16 cellular contexts compared by ENCODE assay signal in genomic region chr14:99659333-99659741, GRCh38. TPM values are rescaled to one million over a fixed set of nuclear protein-coding genes. Genes with fewer than 3 reads are reported as not detected.
DNase-seq lines count a peak whose midpoint lies in the region; ATAC-seq, FAIRE-seq and TF ChIP-seq lines count a peak whose summit lies in the region.
"Had no signal": no experiment of that assay in that cellular context is flagged by ENCODE, and none has a peak within 500 bp of the region (broad histone marks: within the 10 kb centered on the region; RNA-seq: fewer than 3 reads in every experiment).

No MANE protein-coding gene starts in this region.

- TF ChIP-seq POLR2A in GM12878 (IDR thresholded peaks at IDR 0.05; ENCODE audit: low read depth, low read length) = no peak

- H3K79me2 ChIP-seq in GM12878 (ENCODE audit: control insufficient read depth, insufficient read depth, low read length) (no peaks in the 10 kb centered on the region), PC-9 (ENCODE audit: low read depth) (no peaks in the 10 kb centered on the region)
- H3K79me2 ChIP-seq: parathyroid adenoma had no signal

- H2AFZ ChIP-seq in GM12878 (ENCODE audit: control insufficient read depth, low read depth, low read length) (no peak overlapping the region), PC-9 (no peak overlapping the region)

- ATAC-seq in GM12878 = peak; percentile 44; the same call in 1 of the 3 replicates
- ATAC-seq: activated CD4-positive, CD25-positive, alpha-beta regulatory T cell treated with anti-CD3 and anti-CD28 coated beads, Interleukin-2, amount 50 U/mL, for 24 hours had no signal

- POLR2A ChIA-PET in GM12878 (lab: Charles Lee) (no interaction called here), PC-9 (lab: Charles Lee; ENCODE audit: unreplicated experiment) (no interaction called here)

- no peaks in the 10 kb centered on the region for H3F3A ChIP-seq in PC-9 (ENCODE audit: insufficient read depth, low read depth)

- H3K4me1 ChIP-seq in GM12878 (ENCODE audit: control insufficient read depth, insufficient read depth, low read length) = peaks cover 3% of the 10 kb centered on the region
- no peaks in the 10 kb centered on the region for H3K4me1 ChIP-seq in kidney (ENCODE audit: control insufficient read depth in 1 of 2, insufficient read depth in 1 of 2, low read depth in 1 of 2, low read length in 2 of 2)
- no peaks in the 10 kb centered on the region for H3K4me1 ChIP-seq in PC-9 (replicated peaks; ENCODE audit: insufficient read depth)

- H3K4me2 ChIP-seq in GM12878 (ENCODE audit: control insufficient read depth, insufficient read depth) (no peak overlapping the region), PC-9 (no peak overlapping the region)

- H3K9ac ChIP-seq in GM12878 (ENCODE audit: control insufficient read depth, insufficient read depth, low read length) (no peak overlapping the region), kidney (ENCODE audit: low read length in 2 of 2) (no peak overlapping the region)
- H3K9ac ChIP-seq: parathyroid adenoma had no signal

- H4K20me1 ChIP-seq in GM12878 (ENCODE audit: control insufficient read depth, insufficient read depth) = no peaks in the 10 kb centered on the region
- no peaks in the 10 kb centered on the region for H4K20me1 ChIP-seq in PC-9 (ENCODE audit: insufficient read depth)

- no peaks in the 10 kb centered on the region for H3K36me3 ChIP-seq in GM12878 (ENCODE audit: control insufficient read depth in 2 of 2, insufficient read depth in 2 of 2, low read length in 1 of 2)
- H3K36me3 ChIP-seq in kidney (ENCODE audit: control insufficient read depth in 1 of 2, insufficient read depth in 2 of 2, low read length in 2 of 2) = no peaks in the 10 kb centered on the region
- no peaks in the 10 kb centered on the region for H3K36me3 ChIP-seq in PC-9 (ENCODE audit: low read depth)

- no peak overlapping the region for H3K27ac ChIP-seq in GM12878 (ENCODE audit: control insufficient read depth, insufficient read depth)
- no peak overlapping the region for H3K27ac ChIP-seq in kidney (ENCODE audit: low read depth in 2 of 2, low read length in 2 of 2)
- no peak overlapping the region for H3K27ac ChIP-seq in PC-9
- H3K27ac ChIP-seq: parathyroid adenoma had no signal

- SMC1A ChIA-PET in GM12878 (lab: Charles Lee; ENCODE audit: uncharacterized antibody, unreplicated experiment) = no interaction called here

- RAD21 ChIA-PET in GM12878 (lab: Charles Lee; ENCODE audit: unreplicated experiment) = no interaction called here

- TF ChIP-seq CTCF in GM12878 (IDR thresholded peaks at IDR 0.05 in 2 of 3, conservative IDR thresholded peaks at IDR 0.05 in 1 of 3; ENCODE audit: control insufficient read depth in 2 of 3, extremely low read depth in 1 of 3, insufficient read depth in 1 of 3, low read depth in 3 of 3, low read length in 3 of 3) = no peak
- no peak for TF ChIP-seq CTCF in kidney (IDR thresholded peaks at IDR 0.05; ENCODE audit: borderline replicate concordance, extremely low read depth, insufficient read depth)
- no peak for TF ChIP-seq CTCF in PC-9 (conservative IDR thresholded peaks at IDR 0.05)

- BruUV-seq in GM12878 (replicated peaks; lab: Mats Ljungman, UMichigan) (no TSS peak), PC-9 (replicated peaks; lab: Mats Ljungman, UMichigan) (no TSS peak)

- in situ Hi-C loops in GM12878 (cut with MboI) = no loop called here

- 66% methylated on average over 38 of the region's 58 CpGs for WGBS in GM12878 (ENCODE audit: insufficient coverage, insufficient replicate concordance, low lambda C conversion rate, missing lambda C conversion rate)

- peak; percentile 8 for DNase-seq in stimulated activated CD4-positive, alpha-beta T cell treated with anti-CD3 and anti-CD28 coated beads, Interleukin-15, amount 100 ng/mL, for 24 hours
- no peak for DNase-seq in stimulated activated CD4-positive, alpha-beta T cell treated with anti-CD3 and anti-CD28 coated beads, Interleukin-2, amount 100 ng/mL, for 24 hours
- DNase-seq in GM12878 (ENCODE audit: low read depth, low spot score) = no peak
- peak; percentile 61 for DNase-seq in kidney
- DNase-seq in cortex of kidney (lab: John Stamatoyannopoulos, UW) = no peak
- no peak for DNase-seq in SKM-1 treated with dmso at 0.1 percent for 144 hours (lab: John Stamatoyannopoulos, UW; ENCODE audit: unreplicated experiment)
- no peak for DNase-seq in PC-9
- no peak for DNase-seq in NCI-H446 (lab: John Stamatoyannopoulos, UW)
- DNase-seq: amygdala, DND-41, Karpas-422, NCI-H146, T-helper 1 cell had no signal

- CTCF ChIA-PET in GM12878 (lab: Yijun Ruan, JAX) = no interaction called here
- CTCF ChIA-PET in PC-9 (lab: Charles Lee) = no interaction called here

- intact Hi-C loops in GM12878 (cut with micrococcal nuclease; ENCODE audit: unreplicated experiment) (no loop called here), kidney (cut with DNase I) (no loop called here), PC-9 (cut with micrococcal nuclease; ENCODE audit: unreplicated experiment) (no loop called here)

- H3K9me3 ChIP-seq in GM12878 (replicated peaks; ENCODE audit: control insufficient read depth, insufficient read depth, low read length) (no peaks in the 10 kb centered on the region), kidney (ENCODE audit: control insufficient read depth in 1 of 2, low read length in 2 of 2) (no peaks in the 10 kb centered on the region), PC-9 (ENCODE audit: insufficient read depth, low read depth) (no peaks in the 10 kb centered on the region)

- H3K4me3 ChIP-seq in GM12878 (no peak overlapping the region), kidney (ENCODE audit: low read length in 2 of 2) (no peak overlapping the region), PC-9 (no peak overlapping the region)

- peaks cover 1 to 3% of the 10 kb centered on the region in 2 experiments; a peak in 3 of 4 replicates for H3K27me3 ChIP-seq in GM12878 (replicated peaks in 1 of 2; ENCODE audit: control insufficient read depth in 2 of 2, insufficient read depth in 2 of 2, low read length in 1 of 2)
- 0 out of 2 replicates have a peak, but pooled peaks cover 3% of the 10 kb centered on the region for H3K27me3 ChIP-seq in PC-9 (ENCODE audit: insufficient read depth, low read depth)

- FAIRE-seq in GM12878 (lab: Jason Lieb, UNC) (no peak), kidney (lab: Jason Lieb, UNC) (no peak)

- TF ChIP-seq RAD21 in GM12878 (IDR thresholded peaks at IDR 0.05; ENCODE audit: insufficient read depth, low read depth, low read length) = no peak

- no peaks in the 10 kb centered on the region for H3K9me2 ChIP-seq in PC-9 (ENCODE audit: insufficient read depth)

- no peak for TF ChIP-seq EP300 in GM12878 (IDR thresholded peaks at IDR 0.05; ENCODE audit: borderline replicate concordance in 1 of 2, control insufficient read depth in 1 of 2, low read depth in 2 of 2, low read length in 2 of 2)

RNA-seq across cellular contexts. Expression of gene HHIPL1, which starts 14.4 kb away (rescaled TPM):
- 1.0 and 1.5 TPM in 2 replicates for total RNA-seq in GM12878 (2013; cell fraction: nucleolus; rRNA removed)
- total RNA-seq in GM12878 (2014; rRNA removed) (not detected in 2 replicates), GM12878 (2014; rRNA removed; fragmentation: Illumina TruSeq; extraction: Trizol) (not detected in 2 replicates), GM12878 (2021) (not detected in 2 replicates), kidney (0.88 TPM), PC-9 (2021) (0.28 and 0.48 TPM in 2 replicates)
- polyA plus RNA-seq in GM12878 (2011; ENCODE audit: low read depth) = not detected
- polyA plus RNA-seq in GM12878 (2011; rRNA removed) (0.03 TPM in 1 of 2 replicates, not detected in the other), GM12878 (2014; fragmentation: Illumina TruSeq; extraction: Trizol) (not detected in 2 replicates), GM12878 (2014; fragmentation: Nextera tagmentation; extraction: Ambion mirVana) (not detected), GM12878 (2014; rRNA removed) (not detected in 2 replicates), GM12878 (2016; fragmentation: Nextera tagmentation; extraction: Ambion mirVana) (under 1 TPM in 1 of 2 experiments, not detected in 1; 0.09 TPM), kidney (ENCODE audit: insufficient read depth, low read depth, low replicate concordance) (0.32 TPM)
- polyA plus RNA-seq in GM12878 (2011; cell fraction: cytosol; rRNA removed) = 0.03 TPM in 2 replicates
- polyA plus RNA-seq in GM12878 (2011; cell fraction: nucleus; rRNA removed) = 0.07 and 0.09 TPM in 2 replicates
- 0.03 TPM in 1 of 2 replicates, not detected in the other for polyA plus RNA-seq in GM12878 (2012)
- polyA minus RNA-seq in GM12878 (2011; rRNA and poly(A)+ RNA removed) = 0.10 TPM in 1 of 2 replicates, not detected in the other
- polyA minus RNA-seq in GM12878 (2011; cell fraction: cytosol; rRNA and poly(A)+ RNA removed) = not detected in 2 replicates
- 0.10 and 0.12 TPM in 2 replicates for polyA minus RNA-seq in GM12878 (2011; cell fraction: nucleus; rRNA and poly(A)+ RNA removed)
- total RNA-seq: mononuclear cell had no signal

RNA-seq across cellular contexts. Expression of gene CYP46A1, which starts 24.8 kb away (rescaled TPM):
- total RNA-seq in GM12878 (2013; cell fraction: nucleolus; rRNA removed) = 0.10 and 0.17 TPM in 2 replicates
- total RNA-seq in GM12878 (2014; rRNA removed) = not detected in 2 replicates
- total RNA-seq in GM12878 (2014; rRNA removed; fragmentation: Illumina TruSeq; extraction: Trizol) = not detected in 2 replicates
- not detected in 2 replicates for total RNA-seq in GM12878 (2021)
- polyA plus RNA-seq in GM12878 (2011; ENCODE audit: low read depth) = not detected
- polyA plus RNA-seq in GM12878 (2011; rRNA removed) = 0.01 and 0.04 TPM in 2 replicates
- 0.09 TPM in 1 of 2 replicates, not detected in the other for polyA plus RNA-seq in GM12878 (2011; cell fraction: cytosol; rRNA removed)
- 0.19 and 0.25 TPM in 2 replicates for polyA plus RNA-seq in GM12878 (2011; cell fraction: nucleus; rRNA removed)
- polyA plus RNA-seq in GM12878 (2012) = 0.10 TPM in 1 of 2 replicates, not detected in the other
- not detected in 2 replicates for polyA plus RNA-seq in GM12878 (2014; fragmentation: Illumina TruSeq; extraction: Trizol)
- not detected for polyA plus RNA-seq in GM12878 (2014; fragmentation: Nextera tagmentation; extraction: Ambion mirVana)
- polyA plus RNA-seq in GM12878 (2014; rRNA removed) = not detected in 2 replicates
- polyA plus RNA-seq in GM12878 (2016; fragmentation: Nextera tagmentation; extraction: Ambion mirVana) = under 1 TPM in 1 of 2 experiments, not detected in 1; 0.11 TPM
- polyA minus RNA-seq in GM12878 (2011; rRNA and poly(A)+ RNA removed) = not detected in 2 replicates
- not detected in 2 replicates for polyA minus RNA-seq in GM12878 (2011; cell fraction: cytosol; rRNA and poly(A)+ RNA removed)
- not detected in 2 replicates for polyA minus RNA-seq in GM12878 (2011; cell fraction: nucleus; rRNA and poly(A)+ RNA removed)
- total RNA-seq in kidney = 0.82 TPM
- 2.5 TPM for polyA plus RNA-seq in kidney (ENCODE audit: insufficient read depth, low read depth, low replicate concordance)
- not detected in 2 replicates for total RNA-seq in PC-9 (2021)

RNA-seq across cellular contexts. Expression of gene CCDC85C, which starts 55.3 kb away (rescaled TPM):
- 3.0 and 3.1 TPM in 2 replicates for total RNA-seq in GM12878 (2013; cell fraction: nucleolus; rRNA removed)
- total RNA-seq in GM12878 (2014; rRNA removed) = 1.6 and 2.1 TPM in 2 replicates
- total RNA-seq in GM12878 (2014; rRNA removed; fragmentation: Illumina TruSeq; extraction: Trizol) = 0.92 and 0.94 TPM in 2 replicates
- 3.0 and 3.4 TPM in 2 replicates for total RNA-seq in GM12878 (2021)
- 1.0 TPM for polyA plus RNA-seq in GM12878 (2011; ENCODE audit: low read depth)
- polyA plus RNA-seq in GM12878 (2011; rRNA removed) = 2.1 and 3.6 TPM in 2 replicates
- polyA plus RNA-seq in GM12878 (2011; cell fraction: cytosol; rRNA removed) = 5.1 and 6.1 TPM in 2 replicates
- 6.0 and 6.8 TPM in 2 replicates for polyA plus RNA-seq in GM12878 (2011; cell fraction: nucleus; rRNA removed)
- polyA plus RNA-seq in GM12878 (2012) = 1.3 and 1.5 TPM in 2 replicates
- polyA plus RNA-seq in GM12878 (2014; fragmentation: Illumina TruSeq; extraction: Trizol) = 0.68 and 1.2 TPM in 2 replicates
- polyA plus RNA-seq in GM12878 (2014; fragmentation: Nextera tagmentation; extraction: Ambion mirVana) = under 1 TPM; 0.03 to 0.07 TPM
- polyA plus RNA-seq in GM12878 (2014; rRNA removed) = 1.8 and 2.9 TPM in 2 replicates
- polyA plus RNA-seq in GM12878 (2016; fragmentation: Nextera tagmentation; extraction: Ambion mirVana) = under 1 TPM; 0.15 to 0.19 TPM
- 2.9 and 8.9 TPM in 2 replicates for polyA minus RNA-seq in GM12878 (2011; rRNA and poly(A)+ RNA removed)
- 6.1 and 7.9 TPM in 2 replicates for polyA minus RNA-seq in GM12878 (2011; cell fraction: cytosol; rRNA and poly(A)+ RNA removed)
- 1.2 and 2.1 TPM in 2 replicates for polyA minus RNA-seq in GM12878 (2011; cell fraction: nucleus; rRNA and poly(A)+ RNA removed)
- 21.4 TPM for total RNA-seq in kidney
- polyA plus RNA-seq in kidney (ENCODE audit: insufficient read depth, low read depth, low replicate concordance) = 14.7 TPM
- 21.2 and 24.8 TPM in 2 replicates for total RNA-seq in PC-9 (2021)

Comparison
In these comparisons a context has a peak if more than half of its experiments do, and no peak if none do; other contexts are left out.
1. DNase-seq: peak in stimulated activated CD4-positive, alpha-beta T cell treated with anti-CD3 and anti-CD28 coated beads, Interleukin-15, amount 100 ng/mL, for 24 hours (single experiment) and kidney (single experiment); none in stimulated activated CD4-positive, alpha-beta T cell treated with anti-CD3 and anti-CD28 coated beads, Interleukin-2, amount 100 ng/mL, for 24 hours (0 of 2), GM12878 (single experiment), cortex of kidney (single experiment), SKM-1 treated with dmso at 0.1 percent for 144 hours (single experiment), PC-9 (0 of 2) and NCI-H446 (0 of 2).